1 cellular context compared by ENCODE assay signal in the genomic region with DNA sequence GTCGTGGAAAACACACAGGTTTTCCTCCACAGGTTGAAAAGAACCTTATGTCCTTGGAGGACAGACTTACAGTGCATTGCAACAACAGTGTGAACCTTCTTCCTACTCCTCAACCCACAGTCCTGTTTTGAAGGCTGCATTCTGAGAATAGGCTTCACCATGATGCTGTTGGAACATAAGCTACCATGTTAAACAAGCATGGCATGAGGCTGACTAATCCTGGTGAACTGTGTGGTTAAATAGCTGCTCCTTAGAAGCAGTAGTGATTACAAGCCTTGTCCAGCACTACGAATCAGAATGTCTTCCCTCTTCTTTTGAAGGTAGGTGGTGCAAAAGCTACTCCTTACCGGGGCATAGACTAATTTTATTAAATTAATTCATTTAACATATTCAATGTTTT.
TF ChIP-seq lines count a peak whose summit lies in the region.

No MANE protein-coding gene starts in this region.

TF ChIP-seq in H1, 55 proteins besides CTCF, POLR2A, EP300 and RAD21:
- TF ChIP-seq, protein P1, sequence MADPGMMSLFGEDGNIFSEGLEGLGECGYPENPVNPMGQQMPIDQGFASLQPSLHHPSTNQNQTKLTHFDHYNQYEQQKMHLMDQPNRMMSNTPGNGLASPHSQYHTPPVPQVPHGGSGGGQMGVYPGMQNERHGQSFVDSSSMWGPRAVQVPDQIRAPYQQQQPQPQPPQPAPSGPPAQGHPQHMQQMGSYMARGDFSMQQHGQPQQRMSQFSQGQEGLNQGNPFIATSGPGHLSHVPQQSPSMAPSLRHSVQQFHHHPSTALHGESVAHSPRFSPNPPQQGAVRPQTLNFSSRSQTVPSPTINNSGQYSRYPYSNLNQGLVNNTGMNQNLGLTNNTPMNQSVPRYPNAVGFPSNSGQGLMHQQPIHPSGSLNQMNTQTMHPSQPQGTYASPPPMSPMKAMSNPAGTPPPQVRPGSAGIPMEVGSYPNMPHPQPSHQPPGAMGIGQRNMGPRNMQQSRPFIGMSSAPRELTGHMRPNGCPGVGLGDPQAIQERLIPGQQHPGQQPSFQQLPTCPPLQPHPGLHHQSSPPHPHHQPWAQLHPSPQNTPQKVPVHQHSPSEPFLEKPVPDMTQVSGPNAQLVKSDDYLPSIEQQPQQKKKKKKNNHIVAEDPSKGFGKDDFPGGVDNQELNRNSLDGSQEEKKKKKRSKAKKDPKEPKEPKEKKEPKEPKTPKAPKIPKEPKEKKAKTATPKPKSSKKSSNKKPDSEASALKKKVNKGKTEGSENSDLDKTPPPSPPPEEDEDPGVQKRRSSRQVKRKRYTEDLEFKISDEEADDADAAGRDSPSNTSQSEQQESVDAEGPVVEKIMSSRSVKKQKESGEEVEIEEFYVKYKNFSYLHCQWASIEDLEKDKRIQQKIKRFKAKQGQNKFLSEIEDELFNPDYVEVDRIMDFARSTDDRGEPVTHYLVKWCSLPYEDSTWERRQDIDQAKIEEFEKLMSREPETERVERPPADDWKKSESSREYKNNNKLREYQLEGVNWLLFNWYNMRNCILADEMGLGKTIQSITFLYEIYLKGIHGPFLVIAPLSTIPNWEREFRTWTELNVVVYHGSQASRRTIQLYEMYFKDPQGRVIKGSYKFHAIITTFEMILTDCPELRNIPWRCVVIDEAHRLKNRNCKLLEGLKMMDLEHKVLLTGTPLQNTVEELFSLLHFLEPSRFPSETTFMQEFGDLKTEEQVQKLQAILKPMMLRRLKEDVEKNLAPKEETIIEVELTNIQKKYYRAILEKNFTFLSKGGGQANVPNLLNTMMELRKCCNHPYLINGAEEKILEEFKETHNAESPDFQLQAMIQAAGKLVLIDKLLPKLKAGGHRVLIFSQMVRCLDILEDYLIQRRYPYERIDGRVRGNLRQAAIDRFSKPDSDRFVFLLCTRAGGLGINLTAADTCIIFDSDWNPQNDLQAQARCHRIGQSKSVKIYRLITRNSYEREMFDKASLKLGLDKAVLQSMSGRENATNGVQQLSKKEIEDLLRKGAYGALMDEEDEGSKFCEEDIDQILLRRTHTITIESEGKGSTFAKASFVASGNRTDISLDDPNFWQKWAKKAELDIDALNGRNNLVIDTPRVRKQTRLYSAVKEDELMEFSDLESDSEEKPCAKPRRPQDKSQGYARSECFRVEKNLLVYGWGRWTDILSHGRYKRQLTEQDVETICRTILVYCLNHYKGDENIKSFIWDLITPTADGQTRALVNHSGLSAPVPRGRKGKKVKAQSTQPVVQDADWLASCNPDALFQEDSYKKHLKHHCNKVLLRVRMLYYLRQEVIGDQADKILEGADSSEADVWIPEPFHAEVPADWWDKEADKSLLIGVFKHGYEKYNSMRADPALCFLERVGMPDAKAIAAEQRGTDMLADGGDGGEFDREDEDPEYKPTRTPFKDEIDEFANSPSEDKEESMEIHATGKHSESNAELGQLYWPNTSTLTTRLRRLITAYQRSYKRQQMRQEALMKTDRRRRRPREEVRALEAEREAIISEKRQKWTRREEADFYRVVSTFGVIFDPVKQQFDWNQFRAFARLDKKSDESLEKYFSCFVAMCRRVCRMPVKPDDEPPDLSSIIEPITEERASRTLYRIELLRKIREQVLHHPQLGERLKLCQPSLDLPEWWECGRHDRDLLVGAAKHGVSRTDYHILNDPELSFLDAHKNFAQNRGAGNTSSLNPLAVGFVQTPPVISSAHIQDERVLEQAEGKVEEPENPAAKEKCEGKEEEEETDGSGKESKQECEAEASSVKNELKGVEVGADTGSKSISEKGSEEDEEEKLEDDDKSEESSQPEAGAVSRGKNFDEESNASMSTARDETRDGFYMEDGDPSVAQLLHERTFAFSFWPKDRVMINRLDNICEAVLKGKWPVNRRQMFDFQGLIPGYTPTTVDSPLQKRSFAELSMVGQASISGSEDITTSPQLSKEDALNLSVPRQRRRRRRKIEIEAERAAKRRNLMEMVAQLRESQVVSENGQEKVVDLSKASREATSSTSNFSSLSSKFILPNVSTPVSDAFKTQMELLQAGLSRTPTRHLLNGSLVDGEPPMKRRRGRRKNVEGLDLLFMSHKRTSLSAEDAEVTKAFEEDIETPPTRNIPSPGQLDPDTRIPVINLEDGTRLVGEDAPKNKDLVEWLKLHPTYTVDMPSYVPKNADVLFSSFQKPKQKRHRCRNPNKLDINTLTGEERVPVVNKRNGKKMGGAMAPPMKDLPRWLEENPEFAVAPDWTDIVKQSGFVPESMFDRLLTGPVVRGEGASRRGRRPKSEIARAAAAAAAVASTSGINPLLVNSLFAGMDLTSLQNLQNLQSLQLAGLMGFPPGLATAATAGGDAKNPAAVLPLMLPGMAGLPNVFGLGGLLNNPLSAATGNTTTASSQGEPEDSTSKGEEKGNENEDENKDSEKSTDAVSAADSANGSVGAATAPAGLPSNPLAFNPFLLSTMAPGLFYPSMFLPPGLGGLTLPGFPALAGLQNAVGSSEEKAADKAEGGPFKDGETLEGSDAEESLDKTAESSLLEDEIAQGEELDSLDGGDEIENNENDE (IDR thresholded peaks at IDR 0.05; ENCODE audit: insufficient replicate concordance, low read length), result no peak
- TF ChIP-seq TEAD4 (IDR thresholded peaks at IDR 0.05; ENCODE audit: low read depth, low read length), result no peak
- TF ChIP-seq RNF2 (IDR thresholded peaks at IDR 0.05; ENCODE audit: borderline replicate concordance, low read depth, low read length, missing control alignments, poor library complexity, severe bottlenecking), result no peak
- no peak for TF ChIP-seq KDM5A (IDR thresholded peaks at IDR 0.05; ENCODE audit: low read length)
- TF ChIP-seq SIX5 (IDR thresholded peaks at IDR 0.05; ENCODE audit: low read depth, low read length), result no peak
- TF ChIP-seq CBX8 (IDR thresholded peaks at IDR 0.05; ENCODE audit: borderline replicate concordance, low read depth, low read length), result no peak
- TF ChIP-seq, protein P2, sequence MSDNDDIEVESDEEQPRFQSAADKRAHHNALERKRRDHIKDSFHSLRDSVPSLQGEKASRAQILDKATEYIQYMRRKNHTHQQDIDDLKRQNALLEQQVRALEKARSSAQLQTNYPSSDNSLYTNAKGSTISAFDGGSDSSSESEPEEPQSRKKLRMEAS (IDR thresholded peaks at IDR 0.05), result no peak
- TF ChIP-seq SP4 (IDR thresholded peaks at IDR 0.05; ENCODE audit: low read length), result no peak
- TF ChIP-seq NRF1 (IDR thresholded peaks at IDR 0.05; ENCODE audit: low read depth, low read length), result no peak
- TF ChIP-seq BACH1 (IDR thresholded peaks at IDR 0.05; ENCODE audit: low read length), result no peak
- no peak for TF ChIP-seq GABPA (IDR thresholded peaks at IDR 0.05; ENCODE audit: borderline replicate concordance, insufficient read depth, low read length)
